Comparison of ENCODE assay signal across 20 cellular contexts in the genomic region with DNA sequence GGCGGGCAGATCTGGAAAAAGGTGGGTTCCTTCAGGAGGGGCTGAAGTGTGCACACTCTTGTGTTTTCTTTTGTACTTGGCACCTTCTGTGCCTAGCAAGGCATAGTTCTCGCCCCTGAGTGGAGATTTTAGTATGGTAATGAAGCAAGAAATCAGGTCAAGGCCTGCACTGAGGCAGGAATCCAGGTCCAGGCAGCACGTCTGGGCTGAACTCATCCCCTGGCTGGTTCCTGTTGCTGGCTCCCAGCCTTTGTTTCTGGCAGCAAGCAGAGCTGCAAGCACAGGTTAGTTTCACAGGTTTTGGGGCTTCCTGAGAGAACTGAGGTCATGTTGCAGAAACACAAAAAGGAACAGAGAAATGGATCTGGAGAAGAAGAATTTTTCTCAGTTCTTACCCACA. TPM values are rescaled to one million over a fixed set of nuclear protein-coding genes. Genes with fewer than 3 reads are reported as not detected.
"Had no signal": no experiment of that assay in that cellular context is flagged by ENCODE, and none has a peak within 500 bp of the region (broad histone marks: within the 10 kb centered on the region; RNA-seq: fewer than 3 reads in every experiment).

No MANE protein-coding gene starts in this region.

- H3K4me3 ChIP-seq: dorsolateral prefrontal cortex, esophagus muscularis mucosa, hepatocyte, right lobe of liver, stomach had no signal

- H3K4me3 Mint-ChIP-seq: activated naive CD8-positive, alpha-beta T cell treated with anti-CD3 and anti-CD28 coated beads, Interleukin-2, amount 10 ng/mL, durations not matched to agents 7 days and 5 days; activated T-helper 1 cell treated with anti-CD3 and anti-CD28 coated beads, Interleukin-12 subunit alpha, Interleukin-12 subunit beta, Interleukin-2, Interleukin-4 antibody, amounts not matched to agents 30 ng/mL and 10 ng/mL and 1 ng/mL, durations not matched to agents 14 hours and 24 hours and 36 hours; nephron; T-cell had no signal

- H3K27ac Mint-ChIP-seq: activated naive CD8-positive, alpha-beta T cell treated with anti-CD3 and anti-CD28 coated beads, Interleukin-2, amount 10 ng/mL, durations not matched to agents 7 days and 5 days; activated T-helper 1 cell treated with anti-CD3 and anti-CD28 coated beads, Interleukin-12 subunit alpha, Interleukin-12 subunit beta, Interleukin-2, Interleukin-4 antibody, amounts not matched to agents 30 ng/mL and 10 ng/mL and 1 ng/mL, durations not matched to agents 14 hours and 24 hours and 36 hours; nephron; T-cell had no signal

- H3K36me3 ChIP-seq: brain microvascular endothelial cell, esophagus muscularis mucosa, right lobe of liver, stomach had no signal

- H2AFZ ChIP-seq: hepatocyte had no signal

- H3K4me2 ChIP-seq: hepatocyte had no signal

- DNase-seq: activated CD4-positive, CD25-positive, alpha-beta regulatory T cell treated with anti-CD3 and anti-CD28 coated beads, Interleukin-2, amount 50 U/mL, for 72 hours; activated naive CD8-positive, alpha-beta T cell treated with anti-CD3 and anti-CD28 coated beads, Interleukin-2, amount 10 ng/mL, durations not matched to agents 7 days and 5 days; brain microvascular endothelial cell; left ventricle myocardium superior; mesendoderm; right lobe of liver; stomach; T-cell; T1000 had no signal

- H3K36me3 Mint-ChIP-seq: activated naive CD8-positive, alpha-beta T cell treated with anti-CD3 and anti-CD28 coated beads, Interleukin-2, amount 10 ng/mL, durations not matched to agents 7 days and 5 days; T-cell had no signal

- H3K27me3 ChIP-seq: right lobe of liver had no signal

- H3K27ac ChIP-seq: brain microvascular endothelial cell, esophagus muscularis mucosa, hepatocyte, right lobe of liver, stomach had no signal

- ATAC-seq: left ventricle myocardium superior, T-cell had no signal

- H3K9me3 Mint-ChIP-seq: activated naive CD8-positive, alpha-beta T cell treated with anti-CD3 and anti-CD28 coated beads, Interleukin-2, amount 10 ng/mL, durations not matched to agents 7 days and 5 days; activated T-helper 1 cell treated with anti-CD3 and anti-CD28 coated beads, Interleukin-12 subunit alpha, Interleukin-12 subunit beta, Interleukin-2, Interleukin-4 antibody, amounts not matched to agents 30 ng/mL and 10 ng/mL and 1 ng/mL, durations not matched to agents 14 hours and 24 hours and 36 hours; nephron; T-cell had no signal

- H3K4me1 Mint-ChIP-seq: nephron had no signal

- H3K79me2 ChIP-seq: hepatocyte had no signal

- H3K4me1 ChIP-seq: esophagus muscularis mucosa, right lobe of liver had no signal

RNA-seq across cellular contexts. Expression of a gene that starts 21.2 kb away (rescaled TPM):
- total RNA-seq: activated CD8-positive, alpha-beta memory T cell treated with anti-CD3 and anti-CD28 coated beads for 36 hours; activated T-helper 1 cell treated with anti-CD3 and anti-CD28 coated beads, Interleukin-12 subunit alpha, Interleukin-12 subunit beta, Interleukin-2, Interleukin-4 antibody, amounts not matched to agents 30 ng/mL and 10 ng/mL and 1 ng/mL, durations not matched to agents 14 hours and 24 hours and 36 hours; chondrocyte; fibroblast of villous mesenchyme; glomerular endothelial cell; kidney epithelial cell; pulmonary artery endothelial cell had no signal

RNA-seq across cellular contexts. Expression of a gene that starts 38.6 kb away (rescaled TPM):
- total RNA-seq: chondrocyte, fibroblast of villous mesenchyme, glomerular endothelial cell, pulmonary artery endothelial cell had no signal
